17 cellular contexts compared by ENCODE assay signal in genomic region chr6:884570-884969, GRCh38.
A peak's percentile ranks its signal among the peaks of the same experiment; 100 is the strongest.
DNase-seq lines count a peak whose midpoint lies in the region; ATAC-seq and TF ChIP-seq lines count a peak whose summit lies in the region.
"Had no signal": no experiment of that assay in that cellular context is flagged by ENCODE, and none has a peak within 500 bp of the region (broad histone marks: within the 10 kb centered on the region; RNA-seq: fewer than 3 reads in every experiment).

No MANE protein-coding gene starts in this region.

- H3K36me3 Mint-ChIP-seq in progenitor cell of endocrine pancreas (ENCODE audit: insufficient read depth): no peaks in the 10 kb centered on the region
- H3K36me3 Mint-ChIP-seq in MCF 10A (ENCODE audit: insufficient read depth, unreplicated experiment): no peaks in the 10 kb centered on the region
- no peaks in the 10 kb centered on the region for H3K36me3 Mint-ChIP-seq in osteocyte (ENCODE audit: unreplicated experiment)

- no peak for TF ChIP-seq CTCF in LNCaP clone FGC (IDR thresholded peaks at IDR 0.05; ENCODE audit: control insufficient read depth, extremely low read depth, insufficient read depth)
- TF ChIP-seq CTCF in progenitor cell of endocrine pancreas (IDR thresholded peaks at IDR 0.05; ENCODE audit: unreplicated experiment): no peak
- no peak for TF ChIP-seq CTCF in MCF 10A (IDR thresholded peaks at IDR 0.05; ENCODE audit: unreplicated experiment)
- no peak for TF ChIP-seq CTCF in osteocyte (IDR thresholded peaks at IDR 0.05)

- no peak overlapping the region for H3K4me3 Mint-ChIP-seq in progenitor cell of endocrine pancreas (ENCODE audit: low read depth)
- H3K4me3 Mint-ChIP-seq in MCF 10A (ENCODE audit: unreplicated experiment): no peak overlapping the region
- H3K4me3 Mint-ChIP-seq in osteocyte (ENCODE audit: unreplicated experiment): no peak overlapping the region

- H3K27me3 Mint-ChIP-seq in progenitor cell of endocrine pancreas (no peaks in the 10 kb centered on the region), MCF 10A (ENCODE audit: insufficient read depth, unreplicated experiment) (no peaks in the 10 kb centered on the region), osteocyte (ENCODE audit: unreplicated experiment) (no peaks in the 10 kb centered on the region)

- BruUV-seq in MCF 10A (replicated peaks; lab: Mats Ljungman, UMichigan): no TSS peak

- H3K4me3 ChIP-seq in LNCaP clone FGC (ENCODE audit: low read depth, low read length): no peak overlapping the region

- DNase-seq in A172 (ENCODE audit: low spot score): peak; percentile 4
- peak; percentile 11 for DNase-seq in LNCaP clone FGC (ENCODE audit: low read depth)
- DNase-seq in progenitor cell of endocrine pancreas (ENCODE audit: low spot score, unreplicated experiment): no peak
- DNase-seq in head of caudate nucleus: no peak
- no peak for DNase-seq in MCF 10A (ENCODE audit: unreplicated experiment)
- no peak for DNase-seq in stimulated activated naive CD4-positive, alpha-beta T cell (lab: John Stamatoyannopoulos, UW)
- DNase-seq in osteocyte (ENCODE audit: extremely low spot score, unreplicated experiment): no peak
- DNase-seq: GF-D8, GOT3, NCI-H1105, NCI-H1694, NCI-H226, NCI-H524 treated with DMSO at 0.1 percent for 48 hours, RPMI8226, SIG-M5 had no signal

- H3K9me3 Mint-ChIP-seq in progenitor cell of endocrine pancreas (ENCODE audit: low read depth): peaks cover 7% of the 10 kb centered on the region
- no peaks in the 10 kb centered on the region for H3K9me3 Mint-ChIP-seq in MCF 10A (ENCODE audit: unreplicated experiment)
- H3K9me3 Mint-ChIP-seq in osteocyte (ENCODE audit: unreplicated experiment): peaks cover 7% of the 10 kb centered on the region

- intact Hi-C loops in head of caudate nucleus (cut with DNase I): no loop called here
- intact Hi-C loops in MCF 10A (cut with micrococcal nuclease): no loop called here

- CTCF ChIA-PET in MCF 10A (lab: Yijun Ruan, JAX): interaction anchor here (0.7 kb wide), 1 partner anchor 202 kb away, joined by 4 read pairs; no protein-coding TSS in a partner anchor

- H3K4me1 Mint-ChIP-seq in progenitor cell of endocrine pancreas (ENCODE audit: low read depth) (peaks cover 16% of the 10 kb centered on the region), MCF 10A (ENCODE audit: insufficient read depth, unreplicated experiment) (peaks cover 6% of the 10 kb centered on the region), osteocyte (ENCODE audit: unreplicated experiment) (no peaks in the 10 kb centered on the region)

- POLR2A ChIA-PET in MCF 10A (lab: Yijun Ruan, JAX): no interaction called here

- peak overlapping the region; percentile 46 for H3K27ac Mint-ChIP-seq in progenitor cell of endocrine pancreas
- no peak overlapping the region for H3K27ac Mint-ChIP-seq in MCF 10A (ENCODE audit: low read depth, unreplicated experiment)
- H3K27ac Mint-ChIP-seq in osteocyte (ENCODE audit: unreplicated experiment): no peak overlapping the region

- peak; percentile 88 for ATAC-seq in esophagus mucosa
- ATAC-seq: HepG2 had no signal

Comparison
In these comparisons a context has a peak if more than half of its experiments do, and no peak if none do; other contexts are left out.
1. DNase-seq: peak in A172 (single experiment) and LNCaP clone FGC (single experiment); none in progenitor cell of endocrine pancreas (single experiment), head of caudate nucleus (0 of 42), MCF 10A (single experiment), stimulated activated naive CD4-positive, alpha-beta T cell (0 of 6) and osteocyte (single experiment).